In the genomic region with DNA sequence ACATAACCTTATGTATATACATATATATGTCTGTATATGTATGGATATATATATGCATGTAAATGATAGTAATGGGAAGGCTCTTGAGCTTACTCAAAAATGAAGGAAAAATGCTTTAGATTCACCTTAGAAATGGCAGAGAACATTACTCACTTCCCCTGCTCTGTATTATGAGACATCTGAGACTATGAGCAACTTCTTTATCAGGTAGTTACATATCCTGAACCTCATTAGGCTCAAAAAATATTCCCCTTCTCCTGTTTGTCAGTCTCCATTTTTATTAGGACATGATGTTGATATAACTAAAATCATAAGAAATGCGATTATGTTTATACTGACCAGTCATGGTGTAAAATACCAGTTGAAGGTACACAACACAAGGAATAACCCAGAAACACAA, we compare ENCODE assay signal across 26 cellular contexts.
"Had no signal": no experiment of that assay in that cellular context is flagged by ENCODE, and none has a peak within 500 bp of the region (broad histone marks: within the 10 kb centered on the region; RNA-seq: fewer than 3 reads in every experiment).

No MANE protein-coding gene starts in this region.

- H3K4me2 ChIP-seq: neural progenitor cell had no signal

- H3K9me3 ChIP-seq: ovary, psoas muscle, right lobe of liver, sigmoid colon, testis, tibial artery, transverse colon, upper lobe of right lung, uterus had no signal

- H3K4me3 ChIP-seq: neural progenitor cell, ovary, psoas muscle, right lobe of liver, sigmoid colon, suprapubic skin, testis, tibial artery, transverse colon, upper lobe of right lung, uterus had no signal

- H3K79me2 ChIP-seq: parathyroid adenoma had no signal

- H3K36me3 ChIP-seq: neural progenitor cell, ovary, right lobe of liver, sigmoid colon, suprapubic skin, tibial artery, transverse colon, upper lobe of right lung had no signal

- H2AFZ ChIP-seq: neural progenitor cell, parathyroid adenoma had no signal

- H3K27ac ChIP-seq: neural progenitor cell, ovary, parathyroid adenoma, psoas muscle, right lobe of liver, sigmoid colon, suprapubic skin, testis, tibial artery, transverse colon, upper lobe of right lung, uterus had no signal

- H3K4me1 ChIP-seq: neural progenitor cell, parathyroid adenoma, psoas muscle, right lobe of liver, suprapubic skin, testis, tibial artery, upper lobe of right lung, uterus had no signal

- DNase-seq: natural killer cell; occipital lobe; ovary; posterior cingulate gyrus; psoas muscle; right cardiac atrium; right lobe of liver; sigmoid colon; small intestine; stimulated activated CD4-positive, alpha-beta T cell treated with anti-CD3 and anti-CD28 coated beads, Interleukin-15, amount 100 ng/mL, for 24 hours; stimulated activated CD4-positive, alpha-beta T cell treated with anti-CD3 and anti-CD28 coated beads, Interleukin-2, amount 100 ng/mL, for 24 hours; stimulated activated CD4-positive, alpha-beta T cell treated with anti-CD3 and anti-CD28 coated beads, Interleukin-2, amount 100 ng/mL, for 48 hours; stimulated activated CD4-positive, alpha-beta T cell treated with anti-CD3 and anti-CD28 coated beads, Interleukin-4, amount 100 ng/mL, for 24 hours; stimulated activated naive B cell treated with anti-CD40 and anti-IgM and Interleukin-4, amounts not matched to agents 10 μg/mL and 1 μg/mL and 100 μg/mL, for 72 hours; stimulated activated naive CD8-positive, alpha-beta T cell treated with anti-CD3 and anti-CD28 coated beads, Interleukin-15, amount 100 ng/mL, for 72 hours; stimulated activated naive CD8-positive, alpha-beta T cell treated with anti-CD3 and anti-CD28 coated beads, Interleukin-15, Interleukin-2, amounts not matched to agents 100 U/mL and 50 U/mL, for 24 hours; substantia nigra; testis; tibial artery; transverse colon; upper lobe of right lung; uterus had no signal

- ATAC-seq: psoas muscle; right cardiac atrium; right lobe of liver; stimulated activated effector memory CD8-positive, alpha-beta T cell treated with anti-CD3 and anti-CD28 coated beads, Interleukin-12 subunit alpha, Interleukin-12 subunit beta, amount 100 ng/mL, for 72 hours; stimulated activated naive B cell treated with anti-CD40 and anti-IgM and Interleukin-4, amounts not matched to agents 10 μg/mL and 1 μg/mL and 100 μg/mL, for 72 hours; stimulated activated naive CD8-positive, alpha-beta T cell treated with anti-CD3 and anti-CD28 coated beads, Interleukin-15, amount 100 ng/mL, for 72 hours; stimulated activated naive CD8-positive, alpha-beta T cell treated with anti-CD3 and anti-CD28 coated beads, Interleukin-15, Interleukin-2, amounts not matched to agents 100 U/mL and 50 U/mL, for 24 hours; upper lobe of right lung had no signal

- H3K27me3 ChIP-seq: neural progenitor cell, ovary, right lobe of liver, sigmoid colon, suprapubic skin, testis, tibial artery, transverse colon, upper lobe of right lung, uterus had no signal
